Comparison of ENCODE assay signal across 8 cellular contexts in the genomic region with DNA sequence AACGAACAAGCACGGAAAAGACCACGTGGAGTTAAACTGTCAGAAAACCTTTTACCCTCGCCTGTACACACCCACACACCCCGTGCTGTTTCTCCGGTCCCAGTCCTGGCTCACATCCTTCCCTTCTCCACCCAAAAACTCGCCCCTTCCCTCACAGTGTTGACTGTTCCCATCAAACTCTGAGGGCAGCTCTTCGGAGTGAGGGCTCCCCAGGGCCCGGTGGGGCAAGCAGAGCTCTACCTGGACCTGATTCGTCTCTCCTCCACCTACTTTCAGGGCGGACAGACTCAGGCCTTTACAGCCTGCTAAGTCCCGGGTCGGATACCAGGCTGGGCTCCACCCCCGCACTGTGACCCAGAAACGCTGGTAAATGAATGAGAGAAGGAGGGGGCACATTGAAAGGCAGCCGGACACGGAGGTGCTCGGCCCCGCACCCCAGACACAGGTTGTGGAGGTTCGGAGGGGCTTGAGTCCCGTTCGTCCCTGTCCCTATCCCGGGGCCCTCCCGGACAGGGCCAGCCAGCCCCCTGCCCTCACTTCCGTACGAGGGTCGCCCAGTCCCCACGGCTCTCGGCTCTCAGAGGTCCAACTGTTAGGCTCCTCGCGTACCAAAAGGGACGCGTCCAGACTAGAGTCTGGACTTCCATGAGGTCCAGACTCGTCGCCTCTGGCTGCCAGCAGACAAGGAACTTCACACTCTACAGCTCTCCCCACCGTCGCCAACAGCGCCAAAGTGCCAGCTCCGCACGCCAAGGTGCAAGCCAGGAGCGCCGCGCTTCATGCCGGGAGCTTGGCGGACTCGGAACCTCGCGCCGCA. TPM values are rescaled to one million over a fixed set of nuclear protein-coding genes. Genes with fewer than 3 reads are reported as not detected.
DNase-seq lines count a peak whose midpoint lies in the region; ATAC-seq, FAIRE-seq and TF ChIP-seq lines count a peak whose summit lies in the region.

No MANE protein-coding gene starts in this region.

- DNase-seq in PC-9 (peak in 1 of 2 experiments; percentile 73), caudate nucleus (lab: John Stamatoyannopoulos, UW) (peak in 41 of 61 donors; percentile 1 to 69 (median 16)), kidney (peak; percentile 81), spleen (peak; percentile 87), NCI-H510A (lab: John Stamatoyannopoulos, UW) (no peak), KBM-7 (no peak)

- CTCF ChIA-PET in PC-9 (lab: Charles Lee): interaction anchor here (0.6 kb wide), 1 partner anchor 260 kb away, joined by 6 read pairs; no protein-coding TSS in a partner anchor

- ATAC-seq in GM18511 (IDR thresholded peaks at IDR 0.05; ENCODE audit: unreplicated experiment): peak; percentile 62
- ATAC-seq in GM19397 (IDR thresholded peaks at IDR 0.05; ENCODE audit: unreplicated experiment): no peak

- no peaks in the 10 kb centered on the region for H3K9me2 ChIP-seq in PC-9 (ENCODE audit: insufficient read depth)

- 9 to 16% (median 14%) methylated on average over 27 to 49 of the region's 49 CpGs for WGBS in spleen, 5 donors

- TF ChIP-seq CTCF in PC-9 (conservative IDR thresholded peaks at IDR 0.05) (no peak), kidney (IDR thresholded peaks at IDR 0.05; ENCODE audit: borderline replicate concordance, extremely low read depth, insufficient read depth) (no peak), spleen (IDR thresholded peaks at IDR 0.05 in 8 of 11, conservative IDR thresholded peaks at IDR 0.05 in 3 of 11) (no peak)

- no peaks in the 10 kb centered on the region for H3K27me3 ChIP-seq in PC-9 (ENCODE audit: insufficient read depth, low read depth)
- peaks cover 0 to 19% (median 0%) of the 10 kb centered on the region in 7 donors for H3K27me3 ChIP-seq in spleen (replicated peaks in 1 of 7)

- no peaks in the 10 kb centered on the region for H3K9me3 ChIP-seq in PC-9 (ENCODE audit: insufficient read depth, low read depth)
- H3K9me3 ChIP-seq in kidney (ENCODE audit: control insufficient read depth in 1 of 2, low read length in 2 of 2): no peaks in the 10 kb centered on the region
- no peaks in the 10 kb centered on the region for H3K9me3 ChIP-seq in spleen

- BruUV-seq in PC-9 (replicated peaks; lab: Mats Ljungman, UMichigan): TSS peak; percentile 63

- H3K4me1 ChIP-seq in PC-9 (replicated peaks; ENCODE audit: insufficient read depth): peaks cover 13% of the 10 kb centered on the region
- H3K4me1 ChIP-seq in kidney (ENCODE audit: control insufficient read depth in 1 of 2, insufficient read depth in 1 of 2, low read depth in 1 of 2, low read length in 2 of 2): peaks cover 0 to 3% of the 10 kb centered on the region in 2 donors
- H3K4me1 ChIP-seq in spleen: peaks cover 0 to 14% (median 12%) of the 10 kb centered on the region in 6 donors

- no peaks in the 10 kb centered on the region for H3F3A ChIP-seq in PC-9 (ENCODE audit: insufficient read depth, low read depth)

- TF ChIP-seq POLR2A in spleen (IDR thresholded peaks at IDR 0.05): no peak

- H3K79me2 ChIP-seq in PC-9 (ENCODE audit: low read depth): no peaks in the 10 kb centered on the region

- FAIRE-seq in kidney (lab: Jason Lieb, UNC): no peak

- H3K27ac ChIP-seq in PC-9: no peak overlapping the region
- no peak overlapping the region for H3K27ac ChIP-seq in caudate nucleus (ENCODE audit: low read depth, low read length)
- H3K27ac ChIP-seq in kidney (ENCODE audit: low read depth in 2 of 2, low read length in 2 of 2): no peak overlapping the region
- no peak overlapping the region for H3K27ac ChIP-seq in spleen

- no peaks in the 10 kb centered on the region for H4K20me1 ChIP-seq in PC-9 (ENCODE audit: insufficient read depth)

- H3K9ac ChIP-seq in kidney (ENCODE audit: low read length in 2 of 2): peak overlapping the region in 1 of 2 donors; percentile 56

- intact Hi-C loops in PC-9 (cut with micrococcal nuclease; ENCODE audit: unreplicated experiment) (no loop called here), kidney (cut with DNase I) (no loop called here), spleen (cut with DNase I; ENCODE audit: low total_unique reads) (no loop called here)

- H3K36me3 ChIP-seq in PC-9 (ENCODE audit: low read depth) (no peaks in the 10 kb centered on the region), kidney (ENCODE audit: control insufficient read depth in 1 of 2, insufficient read depth in 2 of 2, low read length in 2 of 2) (no peaks in the 10 kb centered on the region), spleen (no peaks in the 10 kb centered on the region)

- POLR2A ChIA-PET in PC-9 (lab: Charles Lee; ENCODE audit: unreplicated experiment): interaction anchor here (0.6 kb wide), 2 partner anchors 45 to 352 kb away, joined by 3 to 23 read pairs; no protein-coding TSS in a partner anchor

- H3K4me2 ChIP-seq in PC-9: peak overlapping the region; percentile 73

- in situ Hi-C loops in KBM-7 (cut with MboI; ENCODE audit: low pct_unique_long_range_greater_than_20kb, low sequenced_read_pairs): no loop called here

- peak overlapping the region; percentile 74; the same call in 1 of the 2 replicates for H2AFZ ChIP-seq in PC-9

- H3K4me3 ChIP-seq in PC-9 (peak overlapping the region; percentile 47; the same call in 1 of the 2 replicates), kidney (ENCODE audit: low read length in 2 of 2) (peak overlapping the region; percentile 64 to 70), spleen (peak overlapping the region; percentile 27 to 70 (median 38))

RNA-seq across cellular contexts. Expression of gene ASL, which starts 31.7 kb away (rescaled TPM):
- total RNA-seq in PC-9 (2021) (19.0 and 30.5 TPM in 2 replicates), kidney (57.2 TPM), spleen (10 to 100 TPM; 30.9 to 45.1 (median 39.3) TPM)
- polyA plus RNA-seq in kidney (ENCODE audit: insufficient read depth, low read depth, low replicate concordance) (111 TPM), spleen (10 to 100 TPM; 24.6 to 56.4 (median 51.2) TPM)

Comparison
In these comparisons a context has a peak if more than half of its experiments do, and no peak if none do; other contexts are left out.
1. DNase-seq: peak in caudate nucleus (41 of 61), kidney (single experiment) and spleen (single experiment); none in NCI-H510A (single experiment) and KBM-7 (single experiment).
2. Peak in every context shown above with its lines, with median percentiles within 50 percentile points of each other: H3K4me3 ChIP-seq.